In genomic region chr7:70744414-70744942, GRCh38 we compare ENCODE assay signal across 18 cellular contexts.
A peak's percentile ranks its signal among the peaks of the same experiment; 100 is the strongest.
DNase-seq lines count a peak whose midpoint lies in the region; ATAC-seq and TF ChIP-seq lines count a peak whose summit lies in the region.
"Had no signal": no experiment of that assay in that cellular context is flagged by ENCODE, and none has a peak within 500 bp of the region (broad histone marks: within the 10 kb centered on the region; RNA-seq: fewer than 3 reads in every experiment).

No MANE protein-coding gene starts in this region.

- no peaks in the 10 kb centered on the region for H3K36me3 Mint-ChIP-seq in MCF 10A (ENCODE audit: insufficient read depth, unreplicated experiment)
- H3K36me3 Mint-ChIP-seq in WTC11: no peaks in the 10 kb centered on the region

- H3K4me3 Mint-ChIP-seq in MCF 10A (ENCODE audit: unreplicated experiment): no peak overlapping the region
- no peak overlapping the region for H3K4me3 Mint-ChIP-seq in WTC11

- ATAC-seq in WTC11: no peak

- CTCF ChIA-PET in MCF 10A (lab: Yijun Ruan, JAX) (interaction anchor here (1.5 kb wide), 1 partner anchor 13 kb away, joined by 3 read pairs; no protein-coding TSS in a partner anchor), WTC11 (lab: Charles Lee) (no interaction called here)

- H3K4me3 ChIP-seq in breast epithelium (peak overlapping the region in 1 of 3 donors; percentile 31), suprapubic skin (no peak overlapping the region), SJCRH30 (no peak overlapping the region), H7 (ENCODE audit: insufficient read depth, low read depth, low read length) (no peak overlapping the region)
- H3K4me3 ChIP-seq: BLaER1 treated with 17β-estradiol and CSF1 and Interleukin-3, amounts not matched to agents 10 nM and 100 nM; Peyer's patch had no signal

- DNase-seq in breast epithelium (ENCODE audit: low spot score in 2 of 2) (no peak), MCF 10A (ENCODE audit: unreplicated experiment) (no peak), WTC11 (ENCODE audit: low spot score) (no peak), head of caudate nucleus (peak in 33 of 42 donors; percentile 9 to 64 (median 36)), suprapubic skin (ENCODE audit: low spot score in 2 of 2) (no peak), DMS153 treated with DMSO at 0.1 percent for 48 hours (lab: John Stamatoyannopoulos, UW; ENCODE audit: unreplicated experiment) (no peak), SJCRH30 (no peak), H7 (no peak)
- DNase-seq: GF-D8, IMR-90, Karpas-422, MM.1S, NCI-H1105 treated with DMSO at 0.1 percent for 48 hours, NCI-H1930, Peyer's patch, Right ventricle myocardium superior, SK-N-SH had no signal

- whole genome bisulfite sequencing in suprapubic skin: 85% methylated on average over 13 of the region's 13 CpGs

- H3K4me1 Mint-ChIP-seq in MCF 10A (ENCODE audit: insufficient read depth, unreplicated experiment): no peaks in the 10 kb centered on the region
- peaks cover 47% of the 10 kb centered on the region for H3K4me1 Mint-ChIP-seq in WTC11

- no TSS peak for BruUV-seq in MCF 10A (replicated peaks; lab: Mats Ljungman, UMichigan)

- H3K27me3 Mint-ChIP-seq in MCF 10A (ENCODE audit: insufficient read depth, unreplicated experiment) (no peaks in the 10 kb centered on the region), WTC11 (ENCODE audit: low read depth) (no peaks in the 10 kb centered on the region)

- H3K27ac ChIP-seq in breast epithelium (peak overlapping the region; percentile 86 to 90), suprapubic skin (peak overlapping the region; percentile 71), SJCRH30 (no peak overlapping the region)
- H3K27ac ChIP-seq: Peyer's patch had no signal

- intact Hi-C loops in breast epithelium (cut with DNase I; ENCODE audit: low total_unique reads): no loop called here
- intact Hi-C loops in MCF 10A (cut with micrococcal nuclease): no loop called here
- intact Hi-C loops in head of caudate nucleus (cut with DNase I): no loop called here

- H3K36me3 ChIP-seq in breast epithelium (no peaks in the 10 kb centered on the region), suprapubic skin (no peaks in the 10 kb centered on the region), SJCRH30 (peaks cover 10% of the 10 kb centered on the region), H7 (replicated peaks; ENCODE audit: control insufficient read depth, insufficient read depth, low read length) (no peaks in the 10 kb centered on the region; the same call in 1 of the 2 replicates)
- H3K36me3 ChIP-seq: Peyer's patch had no signal

- TF ChIP-seq CTCF in breast epithelium (IDR thresholded peaks at IDR 0.05) (no peak), MCF 10A (IDR thresholded peaks at IDR 0.05; ENCODE audit: unreplicated experiment) (no peak), WTC11 (IDR thresholded peaks at IDR 0.05) (no peak), suprapubic skin (IDR thresholded peaks at IDR 0.05) (no peak)

- TF ChIP-seq POLR2A in breast epithelium (IDR thresholded peaks at IDR 0.05) (no peak), suprapubic skin (IDR thresholded peaks at IDR 0.05) (no peak)

- no peak for TF ChIP-seq EP300 in suprapubic skin (IDR thresholded peaks at IDR 0.05)

- H3K4me1 ChIP-seq in breast epithelium (no peaks in the 10 kb centered on the region), suprapubic skin (peaks cover 12% of the 10 kb centered on the region), SJCRH30 (peaks cover 9% of the 10 kb centered on the region; the same call in 1 of the 2 replicates)
- H3K4me1 ChIP-seq: Peyer's patch had no signal

- no peaks in the 10 kb centered on the region for H3K9me3 ChIP-seq in breast epithelium
- no peaks in the 10 kb centered on the region for H3K9me3 ChIP-seq in suprapubic skin
- H3K9me3 ChIP-seq in SJCRH30 (replicated peaks): no peaks in the 10 kb centered on the region
- H3K9me3 ChIP-seq: BLaER1 treated with 17β-estradiol and CSF1 and Interleukin-3, amounts not matched to agents 10 nM and 100 nM; Peyer's patch; SK-N-SH had no signal

- H3K9me3 Mint-ChIP-seq in MCF 10A (ENCODE audit: unreplicated experiment) (peaks cover 8% of the 10 kb centered on the region), WTC11 (no peaks in the 10 kb centered on the region)

- POLR2A ChIA-PET in MCF 10A (lab: Yijun Ruan, JAX) (no interaction called here), WTC11 (lab: Charles Lee) (no interaction called here)

- no peak overlapping the region for H3K27ac Mint-ChIP-seq in MCF 10A (ENCODE audit: low read depth, unreplicated experiment)
- H3K27ac Mint-ChIP-seq in WTC11: peak overlapping the region; percentile 37

- no peaks in the 10 kb centered on the region for H3K27me3 ChIP-seq in breast epithelium
- H3K27me3 ChIP-seq in suprapubic skin: no peaks in the 10 kb centered on the region
- H3K27me3 ChIP-seq in SJCRH30: no peaks in the 10 kb centered on the region
- H3K27me3 ChIP-seq in H7 (ENCODE audit: control insufficient read depth, insufficient read depth, low read length): no peaks in the 10 kb centered on the region
- H3K27me3 ChIP-seq: BLaER1 treated with 17β-estradiol and CSF1 and Interleukin-3, amounts not matched to agents 10 nM and 100 nM; Peyer's patch had no signal

TF ChIP-seq in WTC11, 78 proteins besides CTCF, POLR2A, EP300 and RAD21:
- TF ChIP-seq, protein P1, sequence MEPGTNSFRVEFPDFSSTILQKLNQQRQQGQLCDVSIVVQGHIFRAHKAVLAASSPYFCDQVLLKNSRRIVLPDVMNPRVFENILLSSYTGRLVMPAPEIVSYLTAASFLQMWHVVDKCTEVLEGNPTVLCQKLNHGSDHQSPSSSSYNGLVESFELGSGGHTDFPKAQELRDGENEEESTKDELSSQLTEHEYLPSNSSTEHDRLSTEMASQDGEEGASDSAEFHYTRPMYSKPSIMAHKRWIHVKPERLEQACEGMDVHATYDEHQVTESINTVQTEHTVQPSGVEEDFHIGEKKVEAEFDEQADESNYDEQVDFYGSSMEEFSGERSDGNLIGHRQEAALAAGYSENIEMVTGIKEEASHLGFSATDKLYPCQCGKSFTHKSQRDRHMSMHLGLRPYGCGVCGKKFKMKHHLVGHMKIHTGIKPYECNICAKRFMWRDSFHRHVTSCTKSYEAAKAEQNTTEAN (CRISPR knock-in tag; IDR thresholded peaks at IDR 0.05): no peak
- TF ChIP-seq FOXK1 (CRISPR knock-in tag; IDR thresholded peaks at IDR 0.05): no peak
- TF ChIP-seq E2F5 (CRISPR knock-in tag; IDR thresholded peaks at IDR 0.05): no peak
- TF ChIP-seq GTF2I (CRISPR knock-in tag; conservative IDR thresholded peaks at IDR 0.05): no peak
- TF ChIP-seq NR3C1 (CRISPR knock-in tag; conservative IDR thresholded peaks at IDR 0.05; ENCODE audit: low read depth): no peak
- TF ChIP-seq NFATC4 (CRISPR knock-in tag; IDR thresholded peaks at IDR 0.05): no peak
- TF ChIP-seq, protein P2, sequence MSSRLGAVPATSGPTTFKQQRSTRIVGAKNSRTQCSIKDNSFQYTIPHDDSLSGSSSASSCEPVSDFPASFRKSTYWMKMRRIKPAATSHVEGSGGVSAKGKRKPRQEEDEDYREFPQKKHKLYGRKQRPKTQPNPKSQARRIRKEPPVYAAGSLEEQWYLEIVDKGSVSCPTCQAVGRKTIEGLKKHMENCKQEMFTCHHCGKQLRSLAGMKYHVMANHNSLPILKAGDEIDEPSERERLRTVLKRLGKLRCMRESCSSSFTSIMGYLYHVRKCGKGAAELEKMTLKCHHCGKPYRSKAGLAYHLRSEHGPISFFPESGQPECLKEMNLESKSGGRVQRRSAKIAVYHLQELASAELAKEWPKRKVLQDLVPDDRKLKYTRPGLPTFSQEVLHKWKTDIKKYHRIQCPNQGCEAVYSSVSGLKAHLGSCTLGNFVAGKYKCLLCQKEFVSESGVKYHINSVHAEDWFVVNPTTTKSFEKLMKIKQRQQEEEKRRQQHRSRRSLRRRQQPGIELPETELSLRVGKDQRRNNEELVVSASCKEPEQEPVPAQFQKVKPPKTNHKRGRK (CRISPR knock-in tag; IDR thresholded peaks at IDR 0.05; ENCODE audit: borderline replicate concordance): no peak

Comparison
In these comparisons a context has a peak if more than half of its experiments do, and no peak if none do; other contexts are left out.
1. DNase-seq: peak in head of caudate nucleus (33 of 42); none in breast epithelium (0 of 2), MCF 10A (single experiment), WTC11 (single experiment), suprapubic skin (0 of 2), DMS153 treated with DMSO at 0.1 percent for 48 hours (single experiment), SJCRH30 (0 of 2) and H7 (single experiment).